In the genomic region with DNA sequence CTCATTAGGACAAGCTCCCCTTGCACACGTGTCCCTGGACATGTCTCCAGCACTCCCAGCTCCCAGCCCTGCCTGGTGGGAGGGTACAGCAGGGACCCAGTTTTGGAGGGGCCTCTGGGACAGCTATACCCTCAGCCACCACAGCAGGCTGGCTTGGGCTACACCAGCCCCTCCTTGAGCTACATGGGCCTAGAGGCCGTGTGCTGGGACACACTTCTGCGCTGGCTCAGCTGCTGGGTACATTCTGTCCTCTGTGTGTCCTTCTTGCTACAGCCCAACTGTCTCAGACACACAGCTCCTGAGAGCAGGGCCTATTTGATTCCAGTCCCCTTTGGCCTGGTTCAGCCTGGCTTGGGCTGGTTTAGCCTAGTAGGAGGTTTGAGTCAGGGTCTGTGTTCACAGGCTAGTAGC, we compare ENCODE assay signal across 2 cellular contexts.
TF ChIP-seq lines count a peak whose summit lies in the region.

No MANE protein-coding gene starts in this region.

TF ChIP-seq in SK-N-SH treated with all-trans-retinoic acid at 6 μM for 48 hours, 23 proteins besides CTCF, POLR2A, EP300 and RAD21 (continued from another document):
- TF ChIP-seq ESRRG (CRISPR knock-in tag; IDR thresholded peaks at IDR 0.05), result no peak
- TF ChIP-seq ISL1 (CRISPR knock-in tag; IDR thresholded peaks at IDR 0.05), result no peak
- TF ChIP-seq, protein P1, sequence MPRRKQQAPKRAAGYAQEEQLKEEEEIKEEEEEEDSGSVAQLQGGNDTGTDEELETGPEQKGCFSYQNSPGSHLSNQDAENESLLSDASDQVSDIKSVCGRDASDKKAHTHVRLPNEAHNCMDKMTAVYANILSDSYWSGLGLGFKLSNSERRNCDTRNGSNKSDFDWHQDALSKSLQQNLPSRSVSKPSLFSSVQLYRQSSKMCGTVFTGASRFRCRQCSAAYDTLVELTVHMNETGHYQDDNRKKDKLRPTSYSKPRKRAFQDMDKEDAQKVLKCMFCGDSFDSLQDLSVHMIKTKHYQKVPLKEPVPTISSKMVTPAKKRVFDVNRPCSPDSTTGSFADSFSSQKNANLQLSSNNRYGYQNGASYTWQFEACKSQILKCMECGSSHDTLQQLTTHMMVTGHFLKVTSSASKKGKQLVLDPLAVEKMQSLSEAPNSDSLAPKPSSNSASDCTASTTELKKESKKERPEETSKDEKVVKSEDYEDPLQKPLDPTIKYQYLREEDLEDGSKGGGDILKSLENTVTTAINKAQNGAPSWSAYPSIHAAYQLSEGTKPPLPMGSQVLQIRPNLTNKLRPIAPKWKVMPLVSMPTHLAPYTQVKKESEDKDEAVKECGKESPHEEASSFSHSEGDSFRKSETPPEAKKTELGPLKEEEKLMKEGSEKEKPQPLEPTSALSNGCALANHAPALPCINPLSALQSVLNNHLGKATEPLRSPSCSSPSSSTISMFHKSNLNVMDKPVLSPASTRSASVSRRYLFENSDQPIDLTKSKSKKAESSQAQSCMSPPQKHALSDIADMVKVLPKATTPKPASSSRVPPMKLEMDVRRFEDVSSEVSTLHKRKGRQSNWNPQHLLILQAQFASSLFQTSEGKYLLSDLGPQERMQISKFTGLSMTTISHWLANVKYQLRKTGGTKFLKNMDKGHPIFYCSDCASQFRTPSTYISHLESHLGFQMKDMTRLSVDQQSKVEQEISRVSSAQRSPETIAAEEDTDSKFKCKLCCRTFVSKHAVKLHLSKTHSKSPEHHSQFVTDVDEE (CRISPR knock-in tag; IDR thresholded peaks at IDR 0.05), result no peak
- no peak for TF ChIP-seq PPARA (CRISPR knock-in tag; IDR thresholded peaks at IDR 0.05; ENCODE audit: borderline replicate concordance)
- no peak for TF ChIP-seq GLIS3 (CRISPR knock-in tag; IDR thresholded peaks at IDR 0.05)
- no peak for TF ChIP-seq TOX (CRISPR knock-in tag; IDR thresholded peaks at IDR 0.05; ENCODE audit: borderline replicate concordance)
- TF ChIP-seq BACH2 (CRISPR knock-in tag; IDR thresholded peaks at IDR 0.05; ENCODE audit: borderline replicate concordance), result no peak
- no peak for TF ChIP-seq SNAI2 (CRISPR knock-in tag; IDR thresholded peaks at IDR 0.05)
- no peak for TF ChIP-seq ZNF8 (CRISPR knock-in tag; IDR thresholded peaks at IDR 0.05)
- no peak for TF ChIP-seq ZFP3 (CRISPR knock-in tag; IDR thresholded peaks at IDR 0.05)
- TF ChIP-seq ZNF70 (CRISPR knock-in tag; IDR thresholded peaks at IDR 0.05), result no peak
- TF ChIP-seq, protein P2, sequence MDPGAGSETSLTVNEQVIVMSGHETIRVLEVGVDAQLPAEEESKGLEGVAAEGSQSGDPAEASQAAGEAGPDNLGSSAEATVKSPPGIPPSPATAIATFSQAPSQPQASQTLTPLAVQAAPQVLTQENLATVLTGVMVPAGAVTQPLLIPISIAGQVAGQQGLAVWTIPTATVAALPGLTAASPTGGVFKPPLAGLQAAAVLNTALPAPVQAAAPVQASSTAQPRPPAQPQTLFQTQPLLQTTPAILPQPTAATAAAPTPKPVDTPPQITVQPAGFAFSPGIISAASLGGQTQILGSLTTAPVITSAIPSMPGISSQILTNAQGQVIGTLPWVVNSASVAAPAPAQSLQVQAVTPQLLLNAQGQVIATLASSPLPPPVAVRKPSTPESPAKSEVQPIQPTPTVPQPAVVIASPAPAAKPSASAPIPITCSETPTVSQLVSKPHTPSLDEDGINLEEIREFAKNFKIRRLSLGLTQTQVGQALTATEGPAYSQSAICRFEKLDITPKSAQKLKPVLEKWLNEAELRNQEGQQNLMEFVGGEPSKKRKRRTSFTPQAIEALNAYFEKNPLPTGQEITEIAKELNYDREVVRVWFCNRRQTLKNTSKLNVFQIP (CRISPR knock-in tag; IDR thresholded peaks at IDR 0.05; ENCODE audit: borderline replicate concordance, low read depth), result no peak
- TF ChIP-seq OSR1 (CRISPR knock-in tag; IDR thresholded peaks at IDR 0.05), result no peak
- TF ChIP-seq, protein P3, sequence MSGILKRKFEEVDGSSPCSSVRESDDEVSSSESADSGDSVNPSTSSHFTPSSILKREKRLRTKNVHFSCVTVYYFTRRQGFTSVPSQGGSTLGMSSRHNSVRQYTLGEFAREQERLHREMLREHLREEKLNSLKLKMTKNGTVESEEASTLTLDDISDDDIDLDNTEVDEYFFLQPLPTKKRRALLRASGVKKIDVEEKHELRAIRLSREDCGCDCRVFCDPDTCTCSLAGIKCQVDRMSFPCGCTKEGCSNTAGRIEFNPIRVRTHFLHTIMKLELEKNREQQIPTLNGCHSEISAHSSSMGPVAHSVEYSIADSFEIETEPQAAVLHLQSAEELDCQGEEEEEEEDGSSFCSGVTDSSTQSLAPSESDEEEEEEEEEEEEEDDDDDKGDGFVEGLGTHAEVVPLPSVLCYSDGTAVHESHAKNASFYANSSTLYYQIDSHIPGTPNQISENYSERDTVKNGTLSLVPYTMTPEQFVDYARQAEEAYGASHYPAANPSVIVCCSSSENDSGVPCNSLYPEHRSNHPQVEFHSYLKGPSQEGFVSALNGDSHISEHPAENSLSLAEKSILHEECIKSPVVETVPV (CRISPR knock-in tag; IDR thresholded peaks at IDR 0.05), result no peak
- no peak for TF ChIP-seq ZC3H10 (CRISPR knock-in tag; IDR thresholded peaks at IDR 0.05)

TF ChIP-seq in SK-N-SH, 30 proteins besides CTCF, POLR2A, EP300 and RAD21:
- TF ChIP-seq, protein P4, sequence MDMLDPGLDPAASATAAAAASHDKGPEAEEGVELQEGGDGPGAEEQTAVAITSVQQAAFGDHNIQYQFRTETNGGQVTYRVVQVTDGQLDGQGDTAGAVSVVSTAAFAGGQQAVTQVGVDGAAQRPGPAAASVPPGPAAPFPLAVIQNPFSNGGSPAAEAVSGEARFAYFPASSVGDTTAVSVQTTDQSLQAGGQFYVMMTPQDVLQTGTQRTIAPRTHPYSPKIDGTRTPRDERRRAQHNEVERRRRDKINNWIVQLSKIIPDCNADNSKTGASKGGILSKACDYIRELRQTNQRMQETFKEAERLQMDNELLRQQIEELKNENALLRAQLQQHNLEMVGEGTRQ (IDR thresholded peaks at IDR 0.05; ENCODE audit: borderline replicate concordance, low read depth, low read length), result no peak
- TF ChIP-seq GATA2 (CRISPR knock-in tag; IDR thresholded peaks at IDR 0.05) (no peak), TCF12 (IDR thresholded peaks at IDR 0.05) (no peak), FOSL2 (IDR thresholded peaks at IDR 0.05; ENCODE audit: borderline replicate concordance, low read depth) (no peak), EZH2phosphoT487 (IDR thresholded peaks at IDR 0.05; ENCODE audit: borderline replicate concordance, low read depth) (no peak), POLR2AphosphoS5 (IDR thresholded peaks at IDR 0.05; ENCODE audit: low read depth, low read length) (no peak), YY1 (IDR thresholded peaks at IDR 0.05; ENCODE audit: low read depth) (no peak), SIN3A (IDR thresholded peaks at IDR 0.05; ENCODE audit: borderline replicate concordance, low read depth, low read length) (no peak)
- TF ChIP-seq, protein P5, sequence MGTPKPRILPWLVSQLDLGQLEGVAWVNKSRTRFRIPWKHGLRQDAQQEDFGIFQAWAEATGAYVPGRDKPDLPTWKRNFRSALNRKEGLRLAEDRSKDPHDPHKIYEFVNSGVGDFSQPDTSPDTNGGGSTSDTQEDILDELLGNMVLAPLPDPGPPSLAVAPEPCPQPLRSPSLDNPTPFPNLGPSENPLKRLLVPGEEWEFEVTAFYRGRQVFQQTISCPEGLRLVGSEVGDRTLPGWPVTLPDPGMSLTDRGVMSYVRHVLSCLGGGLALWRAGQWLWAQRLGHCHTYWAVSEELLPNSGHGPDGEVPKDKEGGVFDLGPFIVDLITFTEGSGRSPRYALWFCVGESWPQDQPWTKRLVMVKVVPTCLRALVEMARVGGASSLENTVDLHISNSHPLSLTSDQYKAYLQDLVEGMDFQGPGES (IDR thresholded peaks at IDR 0.05; ENCODE audit: low read depth, low read length), result no peak
- TF ChIP-seq, protein P6, sequence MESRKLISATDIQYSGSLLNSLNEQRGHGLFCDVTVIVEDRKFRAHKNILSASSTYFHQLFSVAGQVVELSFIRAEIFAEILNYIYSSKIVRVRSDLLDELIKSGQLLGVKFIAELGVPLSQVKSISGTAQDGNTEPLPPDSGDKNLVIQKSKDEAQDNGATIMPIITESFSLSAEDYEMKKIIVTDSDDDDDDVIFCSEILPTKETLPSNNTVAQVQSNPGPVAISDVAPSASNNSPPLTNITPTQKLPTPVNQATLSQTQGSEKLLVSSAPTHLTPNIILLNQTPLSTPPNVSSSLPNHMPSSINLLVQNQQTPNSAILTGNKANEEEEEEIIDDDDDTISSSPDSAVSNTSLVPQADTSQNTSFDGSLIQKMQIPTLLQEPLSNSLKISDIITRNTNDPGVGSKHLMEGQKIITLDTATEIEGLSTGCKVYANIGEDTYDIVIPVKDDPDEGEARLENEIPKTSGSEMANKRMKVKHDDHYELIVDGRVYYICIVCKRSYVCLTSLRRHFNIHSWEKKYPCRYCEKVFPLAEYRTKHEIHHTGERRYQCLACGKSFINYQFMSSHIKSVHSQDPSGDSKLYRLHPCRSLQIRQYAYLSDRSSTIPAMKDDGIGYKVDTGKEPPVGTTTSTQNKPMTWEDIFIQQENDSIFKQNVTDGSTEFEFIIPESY (IDR thresholded peaks at IDR 0.05; ENCODE audit: borderline replicate concordance, low read depth), result no peak
